Comparison of ENCODE assay signal across 1 cellular context in genomic region chr18:7082666-7083065, GRCh38.
TF ChIP-seq lines count a peak whose summit lies in the region.

No MANE protein-coding gene starts in this region.

TF ChIP-seq in IMR-90, 13 proteins besides CTCF, POLR2A, EP300 and RAD21 (continued from another document):
- TF ChIP-seq, protein P1, sequence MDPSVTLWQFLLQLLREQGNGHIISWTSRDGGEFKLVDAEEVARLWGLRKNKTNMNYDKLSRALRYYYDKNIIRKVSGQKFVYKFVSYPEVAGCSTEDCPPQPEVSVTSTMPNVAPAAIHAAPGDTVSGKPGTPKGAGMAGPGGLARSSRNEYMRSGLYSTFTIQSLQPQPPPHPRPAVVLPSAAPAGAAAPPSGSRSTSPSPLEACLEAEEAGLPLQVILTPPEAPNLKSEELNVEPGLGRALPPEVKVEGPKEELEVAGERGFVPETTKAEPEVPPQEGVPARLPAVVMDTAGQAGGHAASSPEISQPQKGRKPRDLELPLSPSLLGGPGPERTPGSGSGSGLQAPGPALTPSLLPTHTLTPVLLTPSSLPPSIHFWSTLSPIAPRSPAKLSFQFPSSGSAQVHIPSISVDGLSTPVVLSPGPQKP (IDR thresholded peaks at IDR 0.05; ENCODE audit: borderline replicate concordance, low read depth, low read length): no peak
- TF ChIP-seq MXI1 (IDR thresholded peaks at IDR 0.05; ENCODE audit: borderline replicate concordance, low read depth, low read length): no peak
